In the genomic region with DNA sequence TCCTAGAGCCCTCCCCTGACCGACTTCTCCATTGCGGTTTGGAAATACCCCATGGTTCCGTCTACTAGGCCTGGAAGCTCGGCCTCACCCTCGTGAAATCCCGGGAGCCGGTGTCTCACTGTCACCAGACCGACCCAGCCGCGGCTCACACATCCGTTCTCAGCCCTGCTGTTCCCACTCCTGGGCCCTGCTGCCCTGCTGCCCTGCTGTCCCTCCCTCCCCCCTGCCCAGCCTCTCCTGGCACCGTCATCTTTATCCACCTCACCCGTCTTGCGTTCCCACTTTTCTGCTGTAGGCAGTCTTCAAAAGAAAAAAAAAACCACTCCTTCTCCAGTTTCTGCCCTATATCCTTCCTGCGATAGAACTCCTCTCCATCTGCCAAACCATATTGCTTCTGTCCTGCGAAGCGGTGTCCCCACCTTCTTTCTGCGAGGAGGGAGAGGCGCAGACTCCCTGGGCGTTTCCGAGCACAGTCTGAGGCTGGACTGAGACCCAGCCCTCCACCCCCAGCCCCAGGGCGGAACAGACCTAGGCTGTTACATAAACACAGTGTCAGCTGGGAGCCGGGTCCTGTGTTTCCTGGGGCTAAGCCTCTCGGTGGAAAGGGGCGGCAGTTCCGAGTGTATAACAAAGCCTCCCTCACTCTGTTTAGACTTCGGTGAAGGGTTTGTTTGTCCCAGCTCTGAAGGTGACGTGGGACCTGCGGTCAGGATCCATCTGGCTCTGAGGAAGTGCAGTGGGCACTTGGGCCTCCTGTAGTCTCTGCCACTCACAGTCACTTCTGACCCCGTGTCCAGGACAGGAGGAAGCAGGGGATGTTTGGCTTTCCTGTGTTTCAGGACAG, we compare ENCODE assay signal across 8 cellular contexts. TPM values are rescaled to one million over a fixed set of nuclear protein-coding genes. Genes with fewer than 3 reads are reported as not detected.
DNase-seq lines count a peak whose midpoint lies in the region; FAIRE-seq and TF ChIP-seq lines count a peak whose summit lies in the region.

No MANE protein-coding gene starts in this region.

- H3K9me3 ChIP-seq in breast epithelium (no peaks in the 10 kb centered on the region), keratinocyte (ENCODE audit: control insufficient read depth, low read depth, low read length) (no peaks in the 10 kb centered on the region), skeletal muscle tissue (ENCODE audit: control insufficient read depth in 3 of 3, low read length in 3 of 3) (no peaks in the 10 kb centered on the region)

- H2AFZ ChIP-seq in keratinocyte (ENCODE audit: control insufficient read depth, low read length) = peak overlapping the region; percentile 62

- no peaks in the 10 kb centered on the region for H3K9me1 ChIP-seq in keratinocyte (ENCODE audit: control insufficient read depth, extremely low read depth, insufficient read depth, low read length)

- FAIRE-seq in keratinocyte (lab: Jason Lieb, UNC) = no peak

- H3K27me3 ChIP-seq in BJ (ENCODE audit: control insufficient read depth, insufficient read depth, low read length) (no peaks in the 10 kb centered on the region), breast epithelium (no peaks in the 10 kb centered on the region), keratinocyte (ENCODE audit: control insufficient read depth, extremely low read depth, insufficient read depth, low read length) (no peaks in the 10 kb centered on the region), skeletal muscle tissue (ENCODE audit: control insufficient read depth in 3 of 3, insufficient read depth in 3 of 3, low read length in 3 of 3) (no peaks in the 10 kb centered on the region)

- H3K4me1 ChIP-seq in breast epithelium = peaks cover 11 to 23% of the 10 kb centered on the region in 2 donors
- H3K4me1 ChIP-seq in keratinocyte (ENCODE audit: control insufficient read depth, extremely low read depth, insufficient read depth, low read length) = peaks cover 21% of the 10 kb centered on the region
- peaks cover 40 to 53% (median 40%) of the 10 kb centered on the region in 3 donors for H3K4me1 ChIP-seq in skeletal muscle tissue (ENCODE audit: control insufficient read depth in 3 of 3, insufficient read depth in 3 of 3, low read length in 3 of 3)

- POLR2A ChIA-PET in BJ (lab: Charles Lee) = interaction anchor here (0.6 kb wide), 1 partner anchor 110 kb away, joined by 3 read pairs; no protein-coding TSS in a partner anchor

- peak overlapping the region; percentile 91 for H3K4me3 ChIP-seq in BJ (ENCODE audit: low read depth, low read length)
- H3K4me3 ChIP-seq in breast epithelium = peak overlapping the region; percentile 75 to 97 (median 76)
- peak overlapping the region; percentile 80 to 90 (median 83) for H3K4me3 ChIP-seq in keratinocyte (ENCODE audit: control insufficient read depth in 2 of 3, extremely low read depth in 1 of 3, insufficient read depth in 2 of 3, low read depth in 1 of 3, low read length in 3 of 3)
- H3K4me3 ChIP-seq in skeletal muscle tissue (ENCODE audit: low read length in 3 of 3) = peak overlapping the region; percentile 36 to 66 (median 54)

- intact Hi-C loops in breast epithelium (cut with DNase I; ENCODE audit: low total_unique reads) = no loop called here

- CTCF ChIA-PET in BJ (lab: Yijun Ruan, JAX) = interaction anchor here (0.5 to 12.9 kb wide), 10 partner anchors 16 to 111 kb away, joined by 3 to 143 read pairs (median 4); no protein-coding TSS in a partner anchor

- no peak for TF ChIP-seq CTCF in BJ (IDR thresholded peaks at IDR 0.05; ENCODE audit: insufficient read depth, low read depth, low read length)
- TF ChIP-seq CTCF in breast epithelium (IDR thresholded peaks at IDR 0.05) = no peak
- no peak for TF ChIP-seq CTCF in keratinocyte (optimal IDR thresholded peaks at IDR 0.05 in 1 of 3, IDR thresholded peaks at IDR 0.05 in 1 of 3, conservative IDR thresholded peaks at IDR 0.05 in 1 of 3; ENCODE audit: extremely low read depth in 1 of 3, insufficient read depth in 2 of 3, low read length in 3 of 3)
- TF ChIP-seq CTCF in GM13976 (IDR thresholded peaks at IDR 0.05; ENCODE audit: borderline replicate concordance, control extremely low read depth, extremely low read depth, insufficient read depth, missing control alignments) = no peak

- H3K79me2 ChIP-seq in keratinocyte (ENCODE audit: control insufficient read depth, insufficient read depth, low read length) = peaks cover 72% of the 10 kb centered on the region

- H4K20me1 ChIP-seq in keratinocyte (ENCODE audit: control insufficient read depth, extremely low read depth, insufficient read depth, low read length) = peaks cover 5% of the 10 kb centered on the region

- H3K36me3 ChIP-seq in BJ (ENCODE audit: control insufficient read depth, insufficient read depth, low read length) (peaks cover 2% of the 10 kb centered on the region; the same call in 1 of the 2 replicates), breast epithelium (no peaks in the 10 kb centered on the region), keratinocyte (ENCODE audit: control insufficient read depth in 2 of 2, extremely low read depth in 1 of 2, insufficient read depth in 2 of 2, low read length in 2 of 2) (peaks cover 5 to 6% of the 10 kb centered on the region in 2 experiments), skeletal muscle tissue (ENCODE audit: control insufficient read depth in 3 of 3, insufficient read depth in 3 of 3, low read length in 3 of 3) (peaks cover 0 to 4% (median 0%) of the 10 kb centered on the region in 3 donors)

- in situ Hi-C loops in KBM-7 (cut with MboI; ENCODE audit: low pct_unique_long_range_greater_than_20kb, low sequenced_read_pairs) = no loop called here
- in situ Hi-C loops in GM13976 (cut with MboI; ENCODE audit: low sequenced_read_pairs, unreplicated experiment) = no loop called here

- H3K27ac ChIP-seq in breast epithelium (peak overlapping the region; percentile 93 to 96), keratinocyte (ENCODE audit: control insufficient read depth, insufficient read depth, low read length) (peak overlapping the region; percentile 92), skeletal muscle tissue (ENCODE audit: low read depth, low read length) (peak overlapping the region; percentile 81)

- TF ChIP-seq POLR2A in breast epithelium (IDR thresholded peaks at IDR 0.05) = peak; percentile 13

- dilution Hi-C loops in keratinocyte (cut with MboI; ENCODE audit: extremely low pct_ligation_motif_present, low sequenced_read_pairs) = no loop called here

- DNase-seq in BJ (ENCODE audit: low read depth) (no peak), KBM-7 (peak; percentile 73), breast epithelium (ENCODE audit: low spot score in 2 of 2) (peak; percentile 74 to 82), keratinocyte (ENCODE audit: low read depth, low spot score) (no peak), GM13976 (ENCODE audit: low spot score) (no peak), NCI-H128 (lab: John Stamatoyannopoulos, UW; ENCODE audit: unreplicated experiment) (no peak), NCI-H2196 (lab: John Stamatoyannopoulos, UW; ENCODE audit: unreplicated experiment) (no peak)

- peak overlapping the region; percentile 99 for H3K4me2 ChIP-seq in keratinocyte (ENCODE audit: control insufficient read depth, extremely low read depth, insufficient read depth, low read depth, low read length)

- H3K9ac ChIP-seq in keratinocyte (ENCODE audit: control insufficient read depth, extremely low read depth, insufficient read depth, low read length) = peak overlapping the region; percentile 93
- H3K9ac ChIP-seq in skeletal muscle tissue (ENCODE audit: low read depth in 1 of 3, low read length in 3 of 3) = peak overlapping the region; percentile 68 to 88 (median 88)

RNA-seq across cellular contexts. Expression of gene AGAP3, which starts 2.8 kb away (rescaled TPM):
- polyA plus RNA-seq in BJ (2011; rRNA removed) (43.9 and 52.1 TPM in 2 replicates), keratinocyte (64.3 to 96.7 TPM (median 83.2 TPM) in 3 replicates)
- polyA minus RNA-seq in BJ (2011; rRNA and poly(A)+ RNA removed) = 47.5 and 61.8 TPM in 2 replicates
- total RNA-seq in breast epithelium (10 to 100 TPM; 47.2 to 58.1 (median 55.1) TPM), skeletal muscle tissue (28.7 TPM)
- polyA plus RNA-seq in keratinocyte (2011; ENCODE audit: low read depth) = 29.0 TPM
- 63.3 and 125 TPM in 2 replicates for polyA plus RNA-seq in keratinocyte (2011; cell fraction: cytosol; rRNA removed)
- 199 and 238 TPM in 2 replicates for polyA plus RNA-seq in keratinocyte (2011; cell fraction: nucleus; rRNA removed)
- polyA plus RNA-seq in keratinocyte (2012; ENCODE audit: low replicate concordance) = 75.3 and 106 TPM in 2 replicates
- polyA minus RNA-seq in keratinocyte = 88.1 to 181 TPM (median 91.1 TPM) in 3 replicates
- 125 TPM for polyA minus RNA-seq in keratinocyte (2011; cell fraction: cytosol; rRNA and poly(A)+ RNA removed)
- 99.9 and 122 TPM in 2 replicates for polyA minus RNA-seq in keratinocyte (2011; cell fraction: nucleus; rRNA and poly(A)+ RNA removed)

RNA-seq across cellular contexts. Expression of gene TMUB1, which starts 5.8 kb away (rescaled TPM):
- polyA plus RNA-seq in BJ (2011; rRNA removed) (13.6 and 27.8 TPM in 2 replicates), keratinocyte (12.2 to 22.3 TPM (median 14.6 TPM) in 3 replicates)
- 4.6 and 5.9 TPM in 2 replicates for polyA minus RNA-seq in BJ (2011; rRNA and poly(A)+ RNA removed)
- total RNA-seq in breast epithelium (10 to 100 TPM; 32.1 to 36.1 (median 35.0) TPM), skeletal muscle tissue (12.5 TPM)
- polyA plus RNA-seq in keratinocyte (2011; ENCODE audit: low read depth) = 1.4 TPM
- 15.8 and 29.4 TPM in 2 replicates for polyA plus RNA-seq in keratinocyte (2011; cell fraction: cytosol; rRNA removed)
- 17.7 and 28.5 TPM in 2 replicates for polyA plus RNA-seq in keratinocyte (2011; cell fraction: nucleus; rRNA removed)
- 19.0 and 37.5 TPM in 2 replicates for polyA plus RNA-seq in keratinocyte (2012; ENCODE audit: low replicate concordance)
- 5.0 to 12.6 TPM (median 5.1 TPM) in 3 replicates for polyA minus RNA-seq in keratinocyte
- polyA minus RNA-seq in keratinocyte (2011; cell fraction: cytosol; rRNA and poly(A)+ RNA removed) = 39.3 TPM
- polyA minus RNA-seq in keratinocyte (2011; cell fraction: nucleus; rRNA and poly(A)+ RNA removed) = 3.8 and 5.9 TPM in 2 replicates

RNA-seq across cellular contexts. Expression of gene FASTK, which starts 8.5 kb away (rescaled TPM):
- polyA plus RNA-seq in BJ (2011; rRNA removed) = 49.3 and 89.9 TPM in 2 replicates
- polyA minus RNA-seq in BJ (2011; rRNA and poly(A)+ RNA removed) = 53.0 and 72.2 TPM in 2 replicates
- 10 to 100 TPM; 45.6 to 63.5 (median 60.0) TPM for total RNA-seq in breast epithelium
- 27.2 to 39.3 TPM (median 31.4 TPM) in 3 replicates for polyA plus RNA-seq in keratinocyte
- polyA plus RNA-seq in keratinocyte (2011; ENCODE audit: low read depth) = 4.9 TPM
- polyA plus RNA-seq in keratinocyte (2011; cell fraction: cytosol; rRNA removed) = 24.1 and 41.9 TPM in 2 replicates
- polyA plus RNA-seq in keratinocyte (2011; cell fraction: nucleus; rRNA removed) = 79.8 and 106 TPM in 2 replicates
- polyA plus RNA-seq in keratinocyte (2012; ENCODE audit: low replicate concordance) = 38.7 and 40.3 TPM in 2 replicates
- polyA minus RNA-seq in keratinocyte = 24.6 to 70.6 TPM (median 30.1 TPM) in 3 replicates
- 36.4 TPM for polyA minus RNA-seq in keratinocyte (2011; cell fraction: cytosol; rRNA and poly(A)+ RNA removed)
- 25.5 and 28.4 TPM in 2 replicates for polyA minus RNA-seq in keratinocyte (2011; cell fraction: nucleus; rRNA and poly(A)+ RNA removed)
- total RNA-seq in skeletal muscle tissue = 55.3 TPM

RNA-seq across cellular contexts. Expression of gene SLC4A2, which starts 29.7 kb away (rescaled TPM):
- polyA plus RNA-seq in BJ (2011; rRNA removed) (59.0 and 86.1 TPM in 2 replicates), keratinocyte (33.8 to 49.5 TPM (median 45.7 TPM) in 3 replicates)
- polyA minus RNA-seq in BJ (2011; rRNA and poly(A)+ RNA removed) = 74.3 and 109 TPM in 2 replicates
- total RNA-seq in breast epithelium (100 to 1,000 TPM in 1 of 3 donors, 10 to 100 TPM in 2; 83.2 to 101 (median 92.8) TPM), skeletal muscle tissue (31.3 TPM)
- 6.7 TPM for polyA plus RNA-seq in keratinocyte (2011; ENCODE audit: low read depth)
- 15.6 and 34.0 TPM in 2 replicates for polyA plus RNA-seq in keratinocyte (2011; cell fraction: cytosol; rRNA removed)
- polyA plus RNA-seq in keratinocyte (2011; cell fraction: nucleus; rRNA removed) = 105 and 130 TPM in 2 replicates
- polyA plus RNA-seq in keratinocyte (2012; ENCODE audit: low replicate concordance) = 37.6 and 80.4 TPM in 2 replicates
- 32.3 to 150 TPM (median 64.9 TPM) in 3 replicates for polyA minus RNA-seq in keratinocyte
- polyA minus RNA-seq in keratinocyte (2011; cell fraction: cytosol; rRNA and poly(A)+ RNA removed) = 40.5 TPM
- polyA minus RNA-seq in keratinocyte (2011; cell fraction: nucleus; rRNA and poly(A)+ RNA removed) = 56.5 and 72.0 TPM in 2 replicates

RNA-seq across cellular contexts. Expression of gene CDK5, which starts 31.4 kb away (rescaled TPM):
- 30.0 and 33.2 TPM in 2 replicates for polyA plus RNA-seq in BJ (2011; rRNA removed)
- polyA minus RNA-seq in BJ (2011; rRNA and poly(A)+ RNA removed) = 15.3 and 33.8 TPM in 2 replicates
- total RNA-seq in breast epithelium = 1 to 10 TPM; 5.2 to 8.8 (median 8.6) TPM
- 19.3 to 26.3 TPM (median 22.8 TPM) in 3 replicates for polyA plus RNA-seq in keratinocyte
- polyA plus RNA-seq in keratinocyte (2011; ENCODE audit: low read depth) = 3.8 TPM
- 20.2 and 28.1 TPM in 2 replicates for polyA plus RNA-seq in keratinocyte (2011; cell fraction: cytosol; rRNA removed)
- 13.9 and 16.9 TPM in 2 replicates for polyA plus RNA-seq in keratinocyte (2011; cell fraction: nucleus; rRNA removed)
- polyA plus RNA-seq in keratinocyte (2012; ENCODE audit: low replicate concordance) = 11.2 and 16.9 TPM in 2 replicates
- 16.2 to 31.8 TPM (median 29.6 TPM) in 3 replicates for polyA minus RNA-seq in keratinocyte
- 15.9 TPM for polyA minus RNA-seq in keratinocyte (2011; cell fraction: cytosol; rRNA and poly(A)+ RNA removed)
- 6.0 and 14.3 TPM in 2 replicates for polyA minus RNA-seq in keratinocyte (2011; cell fraction: nucleus; rRNA and poly(A)+ RNA removed)
- total RNA-seq in skeletal muscle tissue = 5.7 TPM

Comparison
In these comparisons a context has a peak if more than half of its experiments do, and no peak if none do; other contexts are left out.
1. DNase-seq: peak in KBM-7 (single experiment) and breast epithelium (2 of 2); none in BJ (single experiment), keratinocyte (single experiment), GM13976 (single experiment), NCI-H128 (single experiment) and NCI-H2196 (single experiment).
2. Peak in every context shown above with its lines, with median percentiles within 50 percentile points of each other: H3K4me3 ChIP-seq and H3K27ac ChIP-seq.